ENCODE assay signal across 9 cellular contexts in genomic region chr4:153788419-153789276, GRCh38. TPM values are rescaled to one million over a fixed set of nuclear protein-coding genes. Genes with fewer than 3 reads are reported as not detected.
DNase-seq lines count a peak whose midpoint lies in the region; ATAC-seq and TF ChIP-seq lines count a peak whose summit lies in the region.
"Had no signal": no experiment of that assay in that cellular context is flagged by ENCODE, and none has a peak within 500 bp of the region (broad histone marks: within the 10 kb centered on the region; RNA-seq: fewer than 3 reads in every experiment).

Gene SFRP2, minus strand, starts transcription at chr4:153789083. Its CDS starts 248 bp downstream, at chr4:153788835.

- DNase-seq in CD1c-positive myeloid dendritic cell (ENCODE audit: extremely low spot score) (peak; percentile 18), NOMO-1 (lab: John Stamatoyannopoulos, UW; ENCODE audit: unreplicated experiment in 2 of 2) (peak; percentile 27 to 49), foreskin keratinocyte (no peak), osteoblast (ENCODE audit: insufficient read length, low spot score, missing footprints) (peak; percentile 69), foreskin melanocyte (no peak), AG08395 (ENCODE audit: low spot score) (no peak), GM20000 (ENCODE audit: low spot score) (no peak)
- DNase-seq: stimulated activated CD4-positive, alpha-beta T cell treated with anti-CD3 and anti-CD28 coated beads, Interleukin-12 subunit alpha, Interleukin-12 subunit beta, amount 100 ng/mL, for 4 hours had no signal

- H2AFZ ChIP-seq in osteoblast (ENCODE audit: low read length): no peak within 1 kb of the TSS

- H3K4me1 ChIP-seq in foreskin keratinocyte (no peaks in the 10 kb centered on the region), osteoblast (ENCODE audit: insufficient read depth, low read length) (no peaks in the 10 kb centered on the region)

- ATAC-seq in foreskin keratinocyte (peak; percentile 12), GM18867 (IDR thresholded peaks at IDR 0.05; ENCODE audit: unreplicated experiment) (no peak)

- TF ChIP-seq CTCF in foreskin keratinocyte (conservative IDR thresholded peaks at IDR 0.05): no peak
- TF ChIP-seq CTCF in osteoblast (IDR thresholded peaks at IDR 0.05; ENCODE audit: extremely low read depth, low read depth, low read length): no peak
- TF ChIP-seq CTCF in GM20000 (IDR thresholded peaks at IDR 0.05; ENCODE audit: extremely low read depth, missing control alignments): no peak

- no peaks in the 10 kb centered on the region for H4K20me1 ChIP-seq in osteoblast (ENCODE audit: insufficient read depth, low read length)

- no peak within 1 kb of the TSS for H3K4me3 ChIP-seq in osteoblast (ENCODE audit: insufficient read depth, low read length)

- H3K27me3 ChIP-seq in foreskin keratinocyte (peaks cover 96% of the 10 kb centered on the region), osteoblast (ENCODE audit: insufficient read depth, low read length) (peaks cover 53% of the 10 kb centered on the region)

- no peaks in the 10 kb centered on the region for H3K79me2 ChIP-seq in osteoblast (ENCODE audit: insufficient read depth, low read length)

- H3K27ac ChIP-seq in foreskin keratinocyte (no peak within 1 kb of the TSS), osteoblast (ENCODE audit: low read depth, low read length) (no peak within 1 kb of the TSS)

- H3K9me3 ChIP-seq in osteoblast (ENCODE audit: low read depth, low read length): no peaks in the 10 kb centered on the region

- H3K4me2 ChIP-seq in osteoblast (ENCODE audit: insufficient read depth, low read length): no peak within 1 kb of the TSS

- no peaks in the 10 kb centered on the region for H3K36me3 ChIP-seq in osteoblast (ENCODE audit: insufficient read depth, low read length)

RNA-seq across cellular contexts. Expression of gene SFRP2, which starts in this region (rescaled TPM):
- total RNA-seq in foreskin keratinocyte: not detected in 2 replicates
- not detected in 2 replicates for polyA plus RNA-seq in foreskin keratinocyte
- total RNA-seq in osteoblast: 0.29 TPM in 1 of 2 replicates, not detected in the other

Comparison
In these comparisons a context has a peak if more than half of its experiments do, and no peak if none do; other contexts are left out.
1. Peak in ATAC-seq in foreskin keratinocyte; RNA of the gene not detected or under 1 TPM.
2. Peak in DNase-seq in osteoblast; RNA of the gene not detected or under 1 TPM.
3. DNase-seq: peak in CD1c-positive myeloid dendritic cell (single experiment) and NOMO-1 (2 of 2); none in foreskin keratinocyte (0 of 2), foreskin melanocyte (single experiment), AG08395 (single experiment) and GM20000 (single experiment).